In genomic region chr22:49500942-49501395, GRCh38 we compare ENCODE assay signal across 21 cellular contexts.
"Had no signal": no experiment of that assay in that cellular context is flagged by ENCODE, and none has a peak within 500 bp of the region (broad histone marks: within the 10 kb centered on the region; RNA-seq: fewer than 3 reads in every experiment).

No MANE protein-coding gene starts in this region.

- H3K9me3 ChIP-seq: SK-N-SH had no signal

- H3K9ac ChIP-seq: KMS-11, SK-N-SH had no signal

- FAIRE-seq: RCC 7860 had no signal

- DNase-seq: MV-4-11, NCI-H1048, NCI-H1105, NCI-H1417, NCI-H146, NCI-H1694 treated with DMSO at 0.1 percent for 48 hours, NCI-H2029, NCI-H2081 treated with DMSO at 0.1 percent for 48 hours, NCI-H2171, NCI-H226, NCI-H446, NCI-H510A, NCI-H524 treated with DMSO at 0.1 percent for 48 hours, NCI-H69, NCI-H774, Right ventricle myocardium superior, RPMI8226, SK-N-SH, T-helper 1 cell had no signal

- H3K27ac ChIP-seq: KMS-11 had no signal

- H3K9me2 ChIP-seq: SK-N-SH had no signal

- H3K4me2 ChIP-seq: KMS-11, SK-N-SH had no signal
